ENCODE assay signal across 26 cellular contexts in the genomic region with DNA sequence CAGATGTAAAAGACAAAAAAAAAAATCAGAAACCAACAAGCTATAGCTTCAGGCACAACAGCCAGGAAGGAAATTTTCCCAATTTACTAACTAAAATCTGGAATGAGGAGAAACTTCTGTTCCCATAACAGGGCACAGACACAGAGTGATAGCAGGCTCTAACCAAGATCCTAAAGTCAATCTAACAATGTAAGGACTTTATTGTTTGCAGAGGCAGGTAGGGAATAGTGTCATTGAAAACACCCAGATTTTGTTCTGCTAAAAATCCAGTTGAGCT.
"Had no signal": no experiment of that assay in that cellular context is flagged by ENCODE, and none has a peak within 500 bp of the region (broad histone marks: within the 10 kb centered on the region; RNA-seq: fewer than 3 reads in every experiment).

No MANE protein-coding gene starts in this region.

- H3K27ac ChIP-seq: brain microvascular endothelial cell had no signal

- H3K36me3 ChIP-seq: brain microvascular endothelial cell had no signal

- ATAC-seq: activated CD8-positive, alpha-beta T cell treated with anti-CD3 and anti-CD28 coated beads for 36 hours; activated T-cell treated with anti-CD3 and anti-CD28 coated beads, Interleukin-2, amount 50 U/mL, for 72 hours; activated T-helper 17 cell treated with anti-CD3 and anti-CD28 coated beads, Interleukin-2, amount 50 U/mL, for 72 hours; K562 had no signal

- H3K4me3 ChIP-seq: K562 had no signal

- FAIRE-seq: K562, TTC549 had no signal

- H3K27me3 ChIP-seq: brain microvascular endothelial cell had no signal

- DNase-seq: activated CD4-positive, alpha-beta T cell treated with anti-CD3 and anti-CD28 coated beads, Interleukin-2, amount 10 ng/mL, durations not matched to agents 24 days and 14 days; activated CD4-positive, alpha-beta T cell treated with anti-CD3 and anti-CD28 coated beads, Interleukin-2, amount 50 U/mL, for 4 hours; activated CD8-positive, alpha-beta T cell treated with anti-CD3 and anti-CD28 coated beads for 36 hours; activated effector memory CD4-positive, alpha-beta T cell treated with anti-CD3 and anti-CD28 coated beads, Interleukin-2, amount 50 U/mL, for 16 hours; activated naive CD4-positive, alpha-beta T cell; activated naive CD4-positive, alpha-beta T cell treated with anti-CD3 and anti-CD28 coated beads, Interleukin-2, amount 50 U/mL, for 16 hours; activated naive CD8-positive, alpha-beta T cell treated with anti-CD3 and anti-CD28 coated beads for 36 hours; activated T-cell treated with anti-CD3 and anti-CD28 coated beads, Interleukin-2, amount 50 U/mL, for 1 hour; activated T-cell treated with anti-CD3 and anti-CD28 coated beads, Interleukin-2, amount 50 U/mL, for 72 hours; amniotic stem cell; aorta; brain microvascular endothelial cell; central memory CD4-positive, alpha-beta T cell; IMR-90; NCI-H1092; NCI-H1436 treated with DMSO at 0.1 percent for 48 hours; NCI-H1694 treated with DMSO at 0.1 percent for 48 hours; NCI-H2029; NCI-H2171 treated with DMSO at 0.1 percent for 48 hours; NCI-H526; OCI-M1; RPMI8226; SHP77 treated with DMSO at 0.1 percent for 48 hours had no signal
